In the genomic region with DNA sequence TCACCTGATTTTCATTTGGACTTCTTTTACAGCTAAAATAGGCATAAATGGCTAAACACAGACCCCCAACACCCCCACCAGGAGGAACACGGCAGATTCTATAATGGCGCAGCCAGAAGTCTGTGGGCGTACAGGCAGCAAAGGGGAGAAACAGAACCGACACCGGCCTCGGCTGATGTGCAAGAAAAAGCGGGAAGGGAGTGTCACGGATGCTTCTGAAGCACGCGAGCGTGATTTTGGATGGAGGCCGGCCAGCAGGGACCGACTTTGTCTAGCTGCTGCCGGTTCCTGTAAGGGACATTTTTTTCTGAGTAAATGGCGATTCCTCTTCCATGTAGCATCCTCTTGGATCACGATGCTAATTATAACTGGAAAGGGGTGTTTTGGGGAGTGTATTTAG, we compare ENCODE assay signal across 10 cellular contexts. TPM values are rescaled to one million over a fixed set of nuclear protein-coding genes. Genes with fewer than 3 reads are reported as not detected.
"Had no signal": no experiment of that assay in that cellular context is flagged by ENCODE, and none has a peak within 500 bp of the region (broad histone marks: within the 10 kb centered on the region; RNA-seq: fewer than 3 reads in every experiment).

No MANE protein-coding gene starts in this region.

- H3K4me1 Mint-ChIP-seq: IgD-negative memory B cell had no signal

- H3K27ac ChIP-seq: HL-60 had no signal

- H3K36me3 Mint-ChIP-seq: IgD-negative memory B cell had no signal

- H3K9me3 Mint-ChIP-seq: IgD-negative memory B cell had no signal

- H3K4me3 ChIP-seq: K562 had no signal

- ATAC-seq: HepG2, K562 had no signal

- DNase-seq: IMR-90, KBM-7, KG1 had no signal

- FAIRE-seq: HepG2, HTR-8/SVneo, K562 had no signal

- H3K27me3 Mint-ChIP-seq: IgD-negative memory B cell had no signal

- H3K4me3 Mint-ChIP-seq: IgD-negative memory B cell had no signal

RNA-seq across cellular contexts. Expression of a gene that starts 24.9 kb away (rescaled TPM):
- total RNA-seq: HT-29, HT1080, IMR-90 had no signal
- polyA plus RNA-seq: IgD-negative memory B cell, IMR-90 had no signal
